8 cellular contexts compared by ENCODE assay signal in genomic region chr19:57362997-57363705, GRCh38. TPM values are rescaled to one million over a fixed set of nuclear protein-coding genes. Genes with fewer than 3 reads are reported as not detected.
A peak's percentile ranks its signal among the peaks of the same experiment; 100 is the strongest.
DNase-seq lines count a peak whose midpoint lies in the region; ATAC-seq, FAIRE-seq and TF ChIP-seq lines count a peak whose summit lies in the region.

Gene TRAPPC2B (plus strand): TSS chr19:57363551. CDS start chr19:57364834, 1,283 bp downstream.
Gene ZNF547 (plus strand): TSS chr19:57363551. CDS start chr19:57368556, 5,005 bp downstream.

- H3K36me3 ChIP-seq in bronchial epithelial cell (ENCODE audit: control insufficient read depth, insufficient read depth, low read length) = peaks cover 4% of the 10 kb centered on the region
- peaks cover 9% of the 10 kb centered on the region; the same call in 1 of the 2 replicates for H3K36me3 ChIP-seq in iPS-20b (ENCODE audit: insufficient read depth, low read depth, low read length)
- peaks cover 5 to 11% (median 8%) of the 10 kb centered on the region in 3 donors for H3K36me3 ChIP-seq in skeletal muscle tissue (ENCODE audit: control insufficient read depth in 3 of 3, insufficient read depth in 3 of 3, low read length in 3 of 3)

- POLR2A ChIA-PET in AG04450 (lab: Yijun Ruan, JAX) = interaction anchor here (0.6 to 1.4 kb wide), 4 partner anchors 26 to 629 kb away, joined by 3 to 5 read pairs (median 4); partner anchors contain the start of genes ZNF548 and ZNF749

- H3K9ac ChIP-seq in iPS-20b (ENCODE audit: low read depth, low read length) = peak within 1 kb of the TSS; percentile 90
- peak within 1 kb of the TSS; percentile 69 to 92 (median 91) for H3K9ac ChIP-seq in skeletal muscle tissue (ENCODE audit: low read depth in 1 of 3, low read length in 3 of 3)

- no peak for TF ChIP-seq CTCF in AG04450 (IDR thresholded peaks at IDR 0.05; ENCODE audit: low read depth, low read length)
- no peak for TF ChIP-seq CTCF in WI38 (IDR thresholded peaks at IDR 0.05; ENCODE audit: low read depth, low read length)
- no peak for TF ChIP-seq CTCF in bronchial epithelial cell (IDR thresholded peaks at IDR 0.05; ENCODE audit: insufficient read depth, low read length, severe bottlenecking)

- peak; percentile 99 for DNase-seq in AG04450 (ENCODE audit: low read depth, low spot score)
- DNase-seq in NCI-H2227 (lab: John Stamatoyannopoulos, UW; ENCODE audit: unreplicated experiment) = peak; percentile 100
- DNase-seq in bronchial epithelial cell (ENCODE audit: low read depth) = peak; percentile 96

- CTCF ChIA-PET in AG04450 (lab: Charles Lee) = interaction anchor here (0.9 kb wide), 1 partner anchor 12 kb away, joined by 3 read pairs; the partner anchor contains the start of gene ZNF304

- peak; percentile 96 for ATAC-seq in GM18907 (IDR thresholded peaks at IDR 0.05; ENCODE audit: unreplicated experiment)
- peak; percentile 96 for ATAC-seq in HG03139 (IDR thresholded peaks at IDR 0.05; ENCODE audit: unreplicated experiment)

- H3K4me3 ChIP-seq in AG04450 (ENCODE audit: low read depth, low read length) = peak within 1 kb of the TSS; percentile 81
- peak within 1 kb of the TSS; percentile 66 for H3K4me3 ChIP-seq in WI38 (ENCODE audit: low read depth, low read length)
- peak within 1 kb of the TSS; percentile 58 for H3K4me3 ChIP-seq in bronchial epithelial cell (ENCODE audit: low read depth, low read length)
- H3K4me3 ChIP-seq in iPS-20b (ENCODE audit: low read length) = peak within 1 kb of the TSS; percentile 84
- peak within 1 kb of the TSS; percentile 67 to 91 (median 90) for H3K4me3 ChIP-seq in skeletal muscle tissue (ENCODE audit: low read length in 3 of 3)

- FAIRE-seq in bronchial epithelial cell (lab: Jason Lieb, UNC) = peak; percentile 97

- H3K9me3 ChIP-seq in AG04450 (ENCODE audit: control insufficient read depth, insufficient read depth, low read length) (no peaks in the 10 kb centered on the region; the same call in 1 of the 2 replicates), iPS-20b (ENCODE audit: insufficient read depth, low read depth, low read length) (no peaks in the 10 kb centered on the region), skeletal muscle tissue (ENCODE audit: control insufficient read depth in 3 of 3, low read length in 3 of 3) (peaks cover 0 to 6% (median 0%) of the 10 kb centered on the region in 3 donors)

- H3K27ac ChIP-seq in AG04450 (ENCODE audit: low read depth, low read length) (peak within 1 kb of the TSS; percentile 92), iPS-20b (ENCODE audit: low read length) (peak within 1 kb of the TSS; percentile 73), skeletal muscle tissue (ENCODE audit: low read depth, low read length) (peak within 1 kb of the TSS; percentile 93)

- H3K27me3 ChIP-seq in AG04450 (ENCODE audit: control insufficient read depth, insufficient read depth, low read length) (no peaks in the 10 kb centered on the region), bronchial epithelial cell (ENCODE audit: control insufficient read depth, insufficient read depth, low read length) (no peaks in the 10 kb centered on the region), iPS-20b (ENCODE audit: insufficient read depth, low read length) (no peaks in the 10 kb centered on the region), skeletal muscle tissue (ENCODE audit: control insufficient read depth in 3 of 3, insufficient read depth in 3 of 3, low read length in 3 of 3) (no peaks in the 10 kb centered on the region)

- H3K4me1 ChIP-seq in iPS-20b (ENCODE audit: insufficient read depth, low read length) (no peaks in the 10 kb centered on the region), skeletal muscle tissue (ENCODE audit: control insufficient read depth in 3 of 3, insufficient read depth in 3 of 3, low read length in 3 of 3) (peaks cover 16 to 17% (median 17%) of the 10 kb centered on the region in 3 donors)

RNA-seq across cellular contexts. Expression of gene TRAPPC2B, which starts in this region (rescaled TPM):
- 16.5 and 19.6 TPM in 2 replicates for polyA plus RNA-seq in AG04450 (2011; rRNA removed)
- polyA minus RNA-seq in AG04450 (2011; rRNA and poly(A)+ RNA removed) = 8.3 and 10.5 TPM in 2 replicates
- total RNA-seq in bronchial epithelial cell (13.7 and 16.5 TPM in 2 replicates), skeletal muscle tissue (25.1 TPM)

RNA-seq across cellular contexts. Expression of gene ZNF547, which starts in this region (rescaled TPM):
- polyA plus RNA-seq in AG04450 (2011; rRNA removed) = 3.3 and 3.7 TPM in 2 replicates
- polyA minus RNA-seq in AG04450 (2011; rRNA and poly(A)+ RNA removed) = 5.6 and 12.2 TPM in 2 replicates
- 3.6 and 3.9 TPM in 2 replicates for total RNA-seq in bronchial epithelial cell
- total RNA-seq in skeletal muscle tissue = 3.1 TPM

Comparison
In these comparisons a context has a peak if more than half of its experiments do, and no peak if none do; other contexts are left out.
1. Peak in every context shown above with its lines: DNase-seq, ATAC-seq, H3K4me3 ChIP-seq and H3K27ac ChIP-seq.